ENCODE assay signal across 17 cellular contexts in genomic region chr1:109423498-109423897, GRCh38. TPM values are rescaled to one million over a fixed set of nuclear protein-coding genes. Genes with fewer than 3 reads are reported as not detected.
DNase-seq lines count a peak whose midpoint lies in the region; ATAC-seq and TF ChIP-seq lines count a peak whose summit lies in the region.
"Had no signal": no experiment of that assay in that cellular context is flagged by ENCODE, and none has a peak within 500 bp of the region (broad histone marks: within the 10 kb centered on the region; RNA-seq: fewer than 3 reads in every experiment).

No MANE protein-coding gene starts in this region.

- no peak overlapping the region for H4K91ac ChIP-seq in mesenchymal stem cell (ENCODE audit: low read length)

- TF ChIP-seq CTCF in VCaP (conservative IDR thresholded peaks at IDR 0.05) (no peak), GM10248 (IDR thresholded peaks at IDR 0.05; ENCODE audit: control extremely low read depth, extremely low read depth, low read depth, missing control alignments) (no peak)

- peaks cover 0 to 56% (median 4%) of the 10 kb centered on the region in 3 donors for H3K36me3 Mint-ChIP-seq in CD8-positive, alpha-beta memory T cell

- H3K27me3 ChIP-seq in ACC112 (ENCODE audit: insufficient read depth, low read length) (no peaks in the 10 kb centered on the region), mesenchymal stem cell (ENCODE audit: control insufficient read depth in 1 of 2, insufficient read depth in 1 of 2, low read length in 2 of 2) (no peaks in the 10 kb centered on the region)
- no peaks in the 10 kb centered on the region for H3K27me3 ChIP-seq in CD8-positive, alpha-beta memory T cell (ENCODE audit: insufficient read depth, low read length, poor library complexity, severe bottlenecking)
- H3K27me3 ChIP-seq: right atrium auricular region had no signal

- 90% methylated on average over 2 of the region's 2 CpGs for WGBS in mesenchymal stem cell

- H3K23ac ChIP-seq in mesenchymal stem cell (ENCODE audit: low read length in 2 of 2), result no peak overlapping the region

- no peak overlapping the region for H2AFZ ChIP-seq in ACC112 (ENCODE audit: low read length, unreplicated experiment)
- no peak overlapping the region for H2AFZ ChIP-seq in mesenchymal stem cell (ENCODE audit: low read depth, low read length)

- H2BK12ac ChIP-seq in mesenchymal stem cell (ENCODE audit: low read length in 2 of 2), result no peak overlapping the region

- H3K4me3 ChIP-seq in ACC112 (ENCODE audit: low read depth, low read length) (peak overlapping the region; percentile 33), mesenchymal stem cell (ENCODE audit: insufficient read depth in 1 of 2, low read depth in 1 of 2, low read length in 2 of 2) (no peak overlapping the region)
- H3K4me3 ChIP-seq in CD8-positive, alpha-beta memory T cell (ENCODE audit: low read length), result no peak overlapping the region
- H3K4me3 ChIP-seq: right atrium auricular region had no signal

- no peaks in the 10 kb centered on the region for H3K9me3 ChIP-seq in CD8-positive, alpha-beta memory T cell (ENCODE audit: low read length)
- no peaks in the 10 kb centered on the region for H3K9me3 ChIP-seq in mesenchymal stem cell (ENCODE audit: control insufficient read depth, low read length)
- H3K9me3 ChIP-seq: right atrium auricular region had no signal

- H2AK5ac ChIP-seq in mesenchymal stem cell (ENCODE audit: low read length, severe bottlenecking), result no peak overlapping the region

- H4K8ac ChIP-seq in mesenchymal stem cell (ENCODE audit: low read length), result no peak overlapping the region

- CTCF ChIA-PET in CD8-positive, alpha-beta memory T cell (lab: Charles Lee), result interaction anchor here (1.2 to 2.1 kb wide), 2 partner anchors 109 to 145 kb away, joined by 3 to 8 read pairs; no protein-coding TSS in a partner anchor
- CTCF ChIA-PET in GM10248 (lab: Yijun Ruan, JAX), result interaction anchor here (1.7 to 9.5 kb wide), 2 partner anchors 24 to 108 kb away, joined by 6 to 68 read pairs; no protein-coding TSS in a partner anchor

- H3K36me3 ChIP-seq in ACC112 (ENCODE audit: insufficient read depth, low read length) (peaks cover 14% of the 10 kb centered on the region; the same call in 1 of the 2 replicates), mesenchymal stem cell (ENCODE audit: control insufficient read depth in 1 of 2, insufficient read depth in 2 of 2, low read depth in 1 of 2, low read length in 2 of 2) (peaks cover 13 to 37% of the 10 kb centered on the region in 2 experiments)
- H3K36me3 ChIP-seq in CD8-positive, alpha-beta memory T cell (ENCODE audit: insufficient read depth, low read length), result peaks cover 20% of the 10 kb centered on the region

- peak overlapping the region; percentile 29 to 99 (median 96) for H3K27ac Mint-ChIP-seq in CD8-positive, alpha-beta memory T cell

- H3K4me1 ChIP-seq in ACC112 (ENCODE audit: control insufficient read depth, insufficient read depth, low read length, unreplicated experiment) (peaks cover 20% of the 10 kb centered on the region), mesenchymal stem cell (ENCODE audit: control insufficient read depth, insufficient read depth, low read depth, low read length) (peaks cover 3% of the 10 kb centered on the region)
- H3K4me1 ChIP-seq in CD8-positive, alpha-beta memory T cell (ENCODE audit: insufficient read depth, low read length), result peaks cover 45% of the 10 kb centered on the region

- POLR2A ChIA-PET in CD8-positive, alpha-beta memory T cell (lab: Charles Lee), result no interaction called here
- POLR2A ChIA-PET in GM10248 (lab: Yijun Ruan, JAX), result interaction anchor here (0.7 kb wide), 1 partner anchor 18 kb away, joined by 3 read pairs; no protein-coding TSS in a partner anchor

- H3K27ac ChIP-seq in ACC112 (ENCODE audit: low read depth, low read length), result 0 out of 2 replicates have a peak overlapping the region, but pooled peaks have one; percentile 0
- no peak overlapping the region for H3K27ac ChIP-seq in CD8-positive, alpha-beta memory T cell (ENCODE audit: low read depth, low read length)
- peak overlapping the region; percentile 82; the same call in 1 of the 2 replicates for H3K27ac ChIP-seq in VCaP
- no peak overlapping the region for H3K27ac ChIP-seq in mesenchymal stem cell (ENCODE audit: low read length, poor library complexity, severe bottlenecking)
- H3K27ac ChIP-seq: right atrium auricular region had no signal

- H3K9me3 Mint-ChIP-seq in CD8-positive, alpha-beta memory T cell, result no peaks in the 10 kb centered on the region

- no peak overlapping the region for H2BK120ac ChIP-seq in mesenchymal stem cell (ENCODE audit: low read depth, low read length)

- no peak for DNase-seq in CD8-positive, alpha-beta memory T cell
- DNase-seq in mesenchymal stem cell (no peak), DMS79 treated with DMSO at 0.1 percent for 48 hours (lab: John Stamatoyannopoulos, UW) (no peak), GM10248 (ENCODE audit: extremely low spot score) (no peak), left lobe of liver (ENCODE audit: low spot score) (no peak)
- DNase-seq: activated CD8-positive, alpha-beta memory T cell treated with anti-CD3 and anti-CD28 coated beads, Interleukin-2, amount 50 U/mL, for 4 hours; effector CD8-positive, alpha-beta T cell; foreskin melanocyte; islet precursor cell; NCI-H1417; NCI-H446; T-helper 9 cell had no signal

- ATAC-seq in HG02885 (IDR thresholded peaks at IDR 0.05; ENCODE audit: poor library complexity, unreplicated experiment), result no peak
- ATAC-seq in left lobe of liver, result no peak
- ATAC-seq: HCT116 had no signal

- peak overlapping the region; percentile 28 for H3K9ac ChIP-seq in mesenchymal stem cell (ENCODE audit: low read length)

- no peak overlapping the region for H2BK5ac ChIP-seq in mesenchymal stem cell (ENCODE audit: low read depth, low read length, poor library complexity, severe bottlenecking)

- peaks cover 11% of the 10 kb centered on the region for H3K79me1 ChIP-seq in mesenchymal stem cell (replicated peaks; ENCODE audit: low read length, poor library complexity, severe bottlenecking)

- H3K4me3 Mint-ChIP-seq in CD8-positive, alpha-beta memory T cell, result peak overlapping the region; percentile 8 to 99 (median 52)

- no peak overlapping the region for H3K18ac ChIP-seq in mesenchymal stem cell (ENCODE audit: low read depth in 1 of 2, low read length in 2 of 2)

- no peak overlapping the region for H3K4ac ChIP-seq in mesenchymal stem cell (ENCODE audit: low read depth in 1 of 2, low read length in 2 of 2)

- no peak overlapping the region for H3K4me2 ChIP-seq in mesenchymal stem cell (ENCODE audit: low read length, poor library complexity, severe bottlenecking)

- H2BK15ac ChIP-seq in mesenchymal stem cell (ENCODE audit: low read depth, poor library complexity, severe bottlenecking), result no peak overlapping the region

- H3K14ac ChIP-seq in mesenchymal stem cell (ENCODE audit: low read length in 2 of 2), result no peak overlapping the region

- peaks cover 41 to 59% (median 52%) of the 10 kb centered on the region in 3 donors for H3K4me1 Mint-ChIP-seq in CD8-positive, alpha-beta memory T cell

- peaks cover 64% of the 10 kb centered on the region for H3K79me2 ChIP-seq in ACC112 (ENCODE audit: control insufficient read depth, insufficient read depth, low read length, unreplicated experiment)

- H3K27me3 Mint-ChIP-seq in CD8-positive, alpha-beta memory T cell, result no peaks in the 10 kb centered on the region

RNA-seq across cellular contexts. Expression of gene PSMA5, which starts 2.8 kb away (rescaled TPM):
- 100 to 1,000 TPM; 207 to 238 TPM for total RNA-seq in CD8-positive, alpha-beta memory T cell
- 120 TPM for polyA plus RNA-seq in CD8-positive, alpha-beta memory T cell
- 80.5 TPM for polyA plus RNA-seq in mesenchymal stem cell (2013, experiment 1 of 2)
- polyA plus RNA-seq in mesenchymal stem cell (2013, experiment 2 of 2), result 87.1 TPM
- total RNA-seq in left lobe of liver, result 59.2 TPM

RNA-seq across cellular contexts. Expression of gene SORT1, which starts 25.8 kb away (rescaled TPM):
- total RNA-seq in CD8-positive, alpha-beta memory T cell, result 1 to 10 TPM; 3.0 to 3.9 TPM
- 0.16 TPM for polyA plus RNA-seq in CD8-positive, alpha-beta memory T cell
- 42.3 TPM for polyA plus RNA-seq in mesenchymal stem cell (2013, experiment 1 of 2)
- 43.1 TPM for polyA plus RNA-seq in mesenchymal stem cell (2013, experiment 2 of 2)
- 3.6 TPM for total RNA-seq in left lobe of liver

RNA-seq across cellular contexts. Expression of gene SYPL2, which starts 42.8 kb away (rescaled TPM):
- under 1 TPM in 1 of 2 experiments, not detected in 1; 0.07 TPM for total RNA-seq in CD8-positive, alpha-beta memory T cell
- polyA plus RNA-seq in CD8-positive, alpha-beta memory T cell, result 0.07 TPM
- polyA plus RNA-seq in mesenchymal stem cell (2013, experiment 1 of 2), result 0.47 TPM
- polyA plus RNA-seq in mesenchymal stem cell (2013, experiment 2 of 2), result 0.52 TPM
- total RNA-seq in left lobe of liver, result 9.6 TPM

Comparison
In these comparisons a context has a peak if more than half of its experiments do, and no peak if none do; other contexts are left out.
1. H3K27ac ChIP-seq: peak in ACC112 (single experiment) and VCaP (single experiment); none in CD8-positive, alpha-beta memory T cell (single experiment) and mesenchymal stem cell (single experiment).